Comparison of ENCODE assay signal across 21 cellular contexts in the genomic region with DNA sequence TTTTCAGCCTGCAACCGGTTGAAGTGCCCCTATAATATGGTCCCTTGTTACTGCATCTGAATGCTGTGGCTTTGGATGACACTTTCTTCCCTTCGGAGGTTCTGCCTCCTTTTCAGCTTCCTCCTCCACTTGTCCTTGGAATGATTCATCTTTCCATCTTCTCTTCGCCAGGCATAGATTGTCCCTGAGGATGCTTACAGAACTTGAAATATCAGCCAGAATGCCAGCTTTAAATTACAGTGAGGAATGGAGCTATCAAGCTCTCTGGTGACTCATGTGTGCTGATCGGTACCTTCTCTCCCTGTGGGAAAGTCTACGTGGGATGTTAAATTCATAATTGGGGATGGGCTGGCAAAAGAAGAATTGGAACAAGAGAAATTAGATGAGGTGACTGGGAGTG. TPM values are rescaled to one million over a fixed set of nuclear protein-coding genes. Genes with fewer than 3 reads are reported as not detected.
A peak's percentile ranks its signal among the peaks of the same experiment; 100 is the strongest.
DNase-seq lines count a peak whose midpoint lies in the region; TF ChIP-seq lines count a peak whose summit lies in the region.
"Had no signal": no experiment of that assay in that cellular context is flagged by ENCODE, and none has a peak within 500 bp of the region (broad histone marks: within the 10 kb centered on the region; RNA-seq: fewer than 3 reads in every experiment).

No MANE protein-coding gene starts in this region.

- peak; percentile 11 for DNase-seq in Ammon's horn (ENCODE audit: low spot score)
- DNase-seq in RPMI7951 (ENCODE audit: low read depth): peak; percentile 7
- peak; percentile 7 for DNase-seq in epithelial cell of esophagus (ENCODE audit: low read depth)
- DNase-seq in pons (ENCODE audit: low spot score): peak; percentile 22
- no peak for DNase-seq in Calu3
- no peak for DNase-seq in NCI-H1436 treated with DMSO at 0.1 percent for 48 hours (lab: John Stamatoyannopoulos, UW)
- no peak for DNase-seq in right atrium auricular region (ENCODE audit: low spot score)
- DNase-seq in NCI-H1048 (lab: John Stamatoyannopoulos, UW): no peak
- DNase-seq: 8988T; C1 segment of cervical spinal cord; CD8-positive, alpha-beta T cell; DMS153; GDM1; IMR-90; NCI-H1417; NCI-H187 treated with DMSO at 0.1 percent for 48 hours; NCI-H2227 treated with DMSO at 0.1 percent for 48 hours; NCI-H510A treated with DMSO at 0.1 percent for 48 hours; NCI-H774; Peyer's patch; SJCRH30 had no signal

- H3K4me1 ChIP-seq in right atrium auricular region: no peaks in the 10 kb centered on the region
- H3K4me1 ChIP-seq: Peyer's patch, SJCRH30 had no signal

- H3K36me3 Mint-ChIP-seq in Calu3 (ENCODE audit: insufficient read depth, unreplicated experiment): no peaks in the 10 kb centered on the region
- H3K36me3 Mint-ChIP-seq: CD8-positive, alpha-beta T cell had no signal

- no peak overlapping the region for H3K27ac ChIP-seq in right atrium auricular region
- H3K27ac ChIP-seq: Peyer's patch, SJCRH30 had no signal

- H3K27ac Mint-ChIP-seq in Calu3 (ENCODE audit: unreplicated experiment): no peak overlapping the region
- H3K27ac Mint-ChIP-seq: CD8-positive, alpha-beta T cell had no signal

- no peak for TF ChIP-seq CTCF in epithelial cell of esophagus (IDR thresholded peaks at IDR 0.05; ENCODE audit: insufficient read depth, low read depth, low read length, missing control alignments)
- TF ChIP-seq CTCF in Calu3 (IDR thresholded peaks at IDR 0.05; ENCODE audit: unreplicated experiment): no peak
- no peak for TF ChIP-seq CTCF in right atrium auricular region (IDR thresholded peaks at IDR 0.05)

- no peaks in the 10 kb centered on the region for H3K9me3 Mint-ChIP-seq in Calu3 (ENCODE audit: low read depth, unreplicated experiment)
- H3K9me3 Mint-ChIP-seq: CD8-positive, alpha-beta T cell had no signal

- no peaks in the 10 kb centered on the region for H3K9me3 ChIP-seq in right atrium auricular region
- H3K9me3 ChIP-seq: Peyer's patch had no signal

- no peaks in the 10 kb centered on the region for H3K4me1 Mint-ChIP-seq in Calu3 (ENCODE audit: low read depth, unreplicated experiment)

- no TSS peak for BruUV-seq in Calu3 (replicated peaks; lab: Mats Ljungman, UMichigan)

- intact Hi-C loops in Calu3 (cut with micrococcal nuclease; ENCODE audit: unreplicated experiment): no loop called here

- CTCF ChIA-PET in Calu3 (lab: Charles Lee): no interaction called here

- no peak overlapping the region for H3K4me3 ChIP-seq in epithelial cell of esophagus (ENCODE audit: low read length)
- no peak overlapping the region for H3K4me3 ChIP-seq in right atrium auricular region
- H3K4me3 ChIP-seq: Peyer's patch, SJCRH30 had no signal

- no peak overlapping the region for H3K4me3 Mint-ChIP-seq in Calu3 (ENCODE audit: low read depth, unreplicated experiment)
- H3K4me3 Mint-ChIP-seq: CD8-positive, alpha-beta T cell had no signal

- H3K27me3 ChIP-seq in right atrium auricular region: no peaks in the 10 kb centered on the region
- H3K27me3 ChIP-seq: Peyer's patch had no signal

- H3K36me3 ChIP-seq in right atrium auricular region: no peaks in the 10 kb centered on the region
- H3K36me3 ChIP-seq: Peyer's patch, SJCRH30 had no signal

- no peaks in the 10 kb centered on the region for H3K27me3 Mint-ChIP-seq in Calu3 (ENCODE audit: unreplicated experiment)

RNA-seq across cellular contexts. Expression of a gene that starts 45.9 kb away (rescaled TPM):
- 1.7 and 2.3 TPM in 2 replicates for total RNA-seq in RPMI7951 (2014; rRNA removed; shearing (Covaris generic))
- 6.5 and 7.1 TPM in 2 replicates for total RNA-seq in Calu3 (2022)
- total RNA-seq in right atrium auricular region: 100 to 1,000 TPM; 337 to 712 TPM
- total RNA-seq: CD8-positive, alpha-beta T cell had no signal

Comparison
In these comparisons a context has a peak if more than half of its experiments do, and no peak if none do; other contexts are left out.
1. DNase-seq: peak in Ammon's horn (single experiment), RPMI7951 (single experiment), epithelial cell of esophagus (single experiment) and pons (single experiment); none in Calu3 (single experiment), NCI-H1436 treated with DMSO at 0.1 percent for 48 hours (single experiment), right atrium auricular region (single experiment) and NCI-H1048 (single experiment).
2. RNA of a gene that starts 45.9 kb away (total RNA-seq): 337 to 712 TPM in right atrium auricular region; 6.5 to 7.1 TPM in Calu3 and 1.7 to 2.3 TPM in RPMI7951; every median in the first group is over 10 times any median in the second.